ENCODE assay signal across 7 cellular contexts in genomic region chr13:40919901-40920300, GRCh38.
DNase-seq lines count a peak whose midpoint lies in the region; ATAC-seq and TF ChIP-seq lines count a peak whose summit lies in the region.
"Not testable (repeated sequence)": the region's sequence is repeated elsewhere in the genome, so short reads cannot be mapped to it uniquely, and the experiment has no call there.

No MANE protein-coding gene starts in this region.

- H3K4me2 ChIP-seq in Loucy (ENCODE audit: low read depth, low read length, poor library complexity, severe bottlenecking), result peak overlapping the region; percentile 81

- H3F3A ChIP-seq in Loucy (ENCODE audit: low read depth), result not testable (repeated sequence)

- not testable (repeated sequence) for BruUV-seq in Caco-2 (replicated peaks; lab: Mats Ljungman, UMichigan)

- H3K27me3 Mint-ChIP-seq in Caco-2 (ENCODE audit: insufficient read depth, unreplicated experiment); activated CD4-positive, alpha-beta T cell treated with anti-CD3 and anti-CD28 coated beads for 36 hours; effector memory CD8-positive, alpha-beta T cell; mesothelial cell of epicardium (ENCODE audit: low read depth); osteocyte (ENCODE audit: unreplicated experiment): not testable (repeated sequence)

- H3K4me1 Mint-ChIP-seq in Caco-2 (ENCODE audit: low read depth, unreplicated experiment) (peaks cover 22% of the 10 kb centered on the region), mesothelial cell of epicardium (peaks cover 17% of the 10 kb centered on the region), osteocyte (ENCODE audit: unreplicated experiment) (peaks cover 19% of the 10 kb centered on the region)
- peaks cover 40% of the 10 kb centered on the region for H3K4me1 Mint-ChIP-seq in activated CD4-positive, alpha-beta T cell treated with anti-CD3 and anti-CD28 coated beads for 36 hours
- H3K4me1 Mint-ChIP-seq in effector memory CD8-positive, alpha-beta T cell (ENCODE audit: low read depth in 2 of 2), result peaks cover 25 to 36% of the 10 kb centered on the region in 2 donors

- not testable (repeated sequence) for H3K9me3 ChIP-seq in Caco-2; Loucy (ENCODE audit: insufficient read depth, low read depth, low read length)

- not testable (repeated sequence) for H3K9me2 ChIP-seq in Loucy (replicated peaks; ENCODE audit: low read depth, low read length)

- POLR2A ChIA-PET in Caco-2 (lab: Charles Lee); activated CD4-positive, alpha-beta T cell treated with anti-CD3 and anti-CD28 coated beads for 36 hours (lab: Charles Lee): not testable (repeated sequence)

- H3K4me3 ChIP-seq in Caco-2 (ENCODE audit: low read depth, low read length); Loucy (ENCODE audit: low read length, poor library complexity, severe bottlenecking): not testable (repeated sequence)

- H3K27me3 ChIP-seq in Caco-2 (replicated peaks; ENCODE audit: control insufficient read depth, insufficient read depth, low read length); Loucy (ENCODE audit: insufficient read depth, low read length, poor library complexity, severe bottlenecking): not testable (repeated sequence)

- peaks cover 28% of the 10 kb centered on the region for H3K79me2 ChIP-seq in Loucy (ENCODE audit: insufficient read depth, low read length)

- H3K36me3 Mint-ChIP-seq in Caco-2 (ENCODE audit: insufficient read depth, unreplicated experiment), result peaks cover 28% of the 10 kb centered on the region
- not testable (repeated sequence) for H3K36me3 Mint-ChIP-seq in activated CD4-positive, alpha-beta T cell treated with anti-CD3 and anti-CD28 coated beads for 36 hours (ENCODE audit: low read depth); mesothelial cell of epicardium; osteocyte (ENCODE audit: unreplicated experiment)
- H3K36me3 Mint-ChIP-seq in activated naive CD4-positive, alpha-beta T cell treated with anti-CD3 and anti-CD28 coated beads, Interleukin-2, amount 50 U/mL, for 72 hours, result peaks cover 0 to 12% of the 10 kb centered on the region in 2 donors
- H3K36me3 Mint-ChIP-seq in effector memory CD8-positive, alpha-beta T cell (ENCODE audit: insufficient read depth), result peaks cover 22% of the 10 kb centered on the region

- H3K4me3 Mint-ChIP-seq in Caco-2 (ENCODE audit: unreplicated experiment), result peak overlapping the region; percentile 99
- peak overlapping the region; percentile 87 for H3K4me3 Mint-ChIP-seq in activated CD4-positive, alpha-beta T cell treated with anti-CD3 and anti-CD28 coated beads for 36 hours
- peak overlapping the region; percentile 95 to 96 for H3K4me3 Mint-ChIP-seq in effector memory CD8-positive, alpha-beta T cell
- H3K4me3 Mint-ChIP-seq in mesothelial cell of epicardium, result peak overlapping the region; percentile 87
- H3K4me3 Mint-ChIP-seq in osteocyte (ENCODE audit: unreplicated experiment), result not testable (repeated sequence)

- not testable (repeated sequence) for H3K9me3 Mint-ChIP-seq in Caco-2 (ENCODE audit: unreplicated experiment); activated CD4-positive, alpha-beta T cell treated with anti-CD3 and anti-CD28 coated beads for 36 hours (ENCODE audit: low read depth); activated naive CD4-positive, alpha-beta T cell treated with anti-CD3 and anti-CD28 coated beads, Interleukin-2, amount 50 U/mL, for 72 hours; effector memory CD8-positive, alpha-beta T cell; mesothelial cell of epicardium; osteocyte (ENCODE audit: unreplicated experiment)

- TF ChIP-seq CTCF in Caco-2 (IDR thresholded peaks at IDR 0.05; ENCODE audit: insufficient read depth in 1 of 2, low read depth in 1 of 2, low read length in 1 of 2, severe bottlenecking in 1 of 2, unreplicated experiment in 1 of 2); Loucy (conservative IDR thresholded peaks at IDR 0.05; ENCODE audit: low read length); mesothelial cell of epicardium (IDR thresholded peaks at IDR 0.05; ENCODE audit: unreplicated experiment); osteocyte (IDR thresholded peaks at IDR 0.05): not testable (repeated sequence)

- intact Hi-C loops in Caco-2 (cut with micrococcal nuclease; ENCODE audit: unreplicated experiment), result loop anchor here (5.0 kb wide), 1 partner anchor 97 kb away; the partner anchor contains the start of gene ELF1
- intact Hi-C loops in activated CD4-positive, alpha-beta T cell treated with anti-CD3 and anti-CD28 coated beads for 36 hours (cut with DNase I, micrococcal nuclease), result loop anchor here (2.0 to 5.0 kb wide), 6 partner anchors 61 to 342 kb away; partner anchors contain the start of genes ELF1 (in 1 of the 2), MRPS31 (in 1 of the 2), MTRF1 (in 1 of the 2) and WBP4 (in 1 of the 2)

- not testable (repeated sequence) for ATAC-seq in activated CD4-positive, alpha-beta T cell treated with anti-CD3 and anti-CD28 coated beads for 36 hours; activated naive CD4-positive, alpha-beta T cell treated with anti-CD3 and anti-CD28 coated beads, Interleukin-2, amount 50 U/mL, for 72 hours; effector memory CD8-positive, alpha-beta T cell (replicated peaks)

- not testable (repeated sequence) for H3K36me3 ChIP-seq in Caco-2 (ENCODE audit: control insufficient read depth, insufficient read depth, low read length); Loucy (ENCODE audit: insufficient read depth, low read length)

- H3K4me1 ChIP-seq in Caco-2, result not testable (repeated sequence)
- H3K4me1 ChIP-seq in Loucy (ENCODE audit: insufficient read depth, low read length, poor library complexity, severe bottlenecking), result peaks cover 16% of the 10 kb centered on the region

- CTCF ChIA-PET in Caco-2 (lab: Charles Lee), result interaction anchor here (1.2 kb wide), 1 partner anchor 9 kb away, joined by 3 read pairs; no protein-coding TSS in a partner anchor
- CTCF ChIA-PET in activated CD4-positive, alpha-beta T cell treated with anti-CD3 and anti-CD28 coated beads for 36 hours (lab: Charles Lee), result interaction anchor here (0.7 to 2.7 kb wide), 2 partner anchors 9 to 135 kb away, joined by 3 to 10 read pairs; no protein-coding TSS in a partner anchor

- H2AFZ ChIP-seq in Loucy (ENCODE audit: low read length), result not testable (repeated sequence)

- not testable (repeated sequence) for H4K20me1 ChIP-seq in Loucy (ENCODE audit: insufficient read depth, low read length, poor library complexity, severe bottlenecking)

- H3K9ac ChIP-seq in Loucy (ENCODE audit: low read depth, low read length, poor library complexity, severe bottlenecking), result peak overlapping the region; percentile 58

- not testable (repeated sequence) for DNase-seq in Caco-2; activated CD4-positive, alpha-beta T cell treated with anti-CD3 and anti-CD28 coated beads for 36 hours; activated naive CD4-positive, alpha-beta T cell treated with anti-CD3 and anti-CD28 coated beads, Interleukin-2, amount 50 U/mL, for 72 hours (ENCODE audit: low spot score in 2 of 2); effector memory CD8-positive, alpha-beta T cell; mesothelial cell of epicardium (ENCODE audit: low spot score in 2 of 2, unreplicated experiment in 2 of 2); osteocyte (ENCODE audit: extremely low spot score, unreplicated experiment)

- H3K27ac Mint-ChIP-seq in Caco-2 (ENCODE audit: unreplicated experiment), result peak overlapping the region; percentile 95
- H3K27ac Mint-ChIP-seq in activated CD4-positive, alpha-beta T cell treated with anti-CD3 and anti-CD28 coated beads for 36 hours, result not testable (repeated sequence)
- peak overlapping the region; percentile 51 to 92 for H3K27ac Mint-ChIP-seq in activated naive CD4-positive, alpha-beta T cell treated with anti-CD3 and anti-CD28 coated beads, Interleukin-2, amount 50 U/mL, for 72 hours
- peak overlapping the region in 1 of 2 donors; percentile 95 for H3K27ac Mint-ChIP-seq in effector memory CD8-positive, alpha-beta T cell
- peak overlapping the region; percentile 96 for H3K27ac Mint-ChIP-seq in mesothelial cell of epicardium
- peak overlapping the region; percentile 97 for H3K27ac Mint-ChIP-seq in osteocyte (ENCODE audit: unreplicated experiment)
